In genomic region chr10:86117051-86117450, GRCh38 we compare ENCODE assay signal across 15 cellular contexts.
DNase-seq lines count a peak whose midpoint lies in the region; ATAC-seq, FAIRE-seq and TF ChIP-seq lines count a peak whose summit lies in the region.
"Had no signal": no experiment of that assay in that cellular context is flagged by ENCODE, and none has a peak within 500 bp of the region (broad histone marks: within the 10 kb centered on the region; RNA-seq: fewer than 3 reads in every experiment).

No MANE protein-coding gene starts in this region.

- H3K18ac ChIP-seq in H1 (ENCODE audit: extremely low read depth, low read length), result no peak overlapping the region

- H2BK20ac ChIP-seq in H1 (ENCODE audit: low read length), result no peak overlapping the region

- intact Hi-C loops in HepG2 (cut with micrococcal nuclease; ENCODE audit: unreplicated experiment), result loop anchor here (1.0 kb wide), 1 partner anchor 15 kb away; no protein-coding TSS in a partner anchor
- intact Hi-C loops in right lobe of liver (cut with DNase I), result no loop called here

- no peak overlapping the region for H4K5ac ChIP-seq in H1 (ENCODE audit: insufficient read length, low read depth, low read length)

- FAIRE-seq in HepG2 (lab: Jason Lieb, UNC) (no peak), H1 (lab: Jason Lieb, UNC) (no peak)

- no peaks in the 10 kb centered on the region for H3F3A ChIP-seq in MM.1S (ENCODE audit: insufficient read depth, low read length)

- no peak overlapping the region for H3K4ac ChIP-seq in H1 (replicated peaks; ENCODE audit: insufficient read length, low read depth, low read length)

- H4K20me1 ChIP-seq in HepG2 (ENCODE audit: insufficient read depth, low read length), result no peaks in the 10 kb centered on the region
- H4K20me1 ChIP-seq in H1 (replicated peaks in 1 of 2; ENCODE audit: control insufficient read depth in 1 of 2, insufficient read depth in 2 of 2, low read length in 2 of 2), result peaks cover 0 to 6% of the 10 kb centered on the region in 2 experiments
- no peaks in the 10 kb centered on the region for H4K20me1 ChIP-seq in MM.1S (ENCODE audit: insufficient read depth, low read length)
- H4K20me1 ChIP-seq: BLaER1 treated with 17β-estradiol and CSF1 and Interleukin-3, amounts not matched to agents 10 nM and 100 nM had no signal

- H2AK5ac ChIP-seq in H1 (ENCODE audit: low read depth, low read length), result peak overlapping the region; percentile 70; the same call in 1 of the 2 replicates

- no peaks in the 10 kb centered on the region for H3K4me1 ChIP-seq in HepG2 (ENCODE audit: insufficient read depth, low read length)
- H3K4me1 ChIP-seq in right lobe of liver, result no peaks in the 10 kb centered on the region
- no peaks in the 10 kb centered on the region for H3K4me1 ChIP-seq in H1 (replicated peaks in 1 of 4; ENCODE audit: control insufficient read depth in 3 of 4, insufficient read depth in 4 of 4, low read length in 3 of 4)
- no peaks in the 10 kb centered on the region for H3K4me1 ChIP-seq in MM.1S (ENCODE audit: low read length)
- no peaks in the 10 kb centered on the region for H3K4me1 ChIP-seq in right atrium auricular region

- DNase-seq in HepG2 (ENCODE audit: low spot score) (no peak), right lobe of liver (no peak), H1 (ENCODE audit: low read depth in 1 of 2, low spot score in 2 of 2) (no peak), type B pancreatic cell (ENCODE audit: extremely low spot score, unreplicated experiment) (peak; percentile 16), MM.1S (no peak), right atrium auricular region (ENCODE audit: low spot score) (no peak)
- DNase-seq: Calu3; CD8-positive, alpha-beta T cell; DMS79 treated with DMSO at 0.1 percent for 48 hours; GF-D8; HCEC 1CT; HFFc6 had no signal

- H3K56ac ChIP-seq in H1 (replicated peaks; ENCODE audit: insufficient read length, low read depth, low read length), result peak overlapping the region; percentile 77

- H3K9ac ChIP-seq in HepG2 (ENCODE audit: insufficient read depth, low read depth, low read length), result no peak overlapping the region
- H3K9ac ChIP-seq in H1 (replicated peaks in 1 of 4; ENCODE audit: extremely low read depth in 1 of 4, low read depth in 3 of 4, low read length in 3 of 4), result no peak overlapping the region
- no peak overlapping the region for H3K9ac ChIP-seq in MM.1S (ENCODE audit: low read length)
- H3K9ac ChIP-seq: BLaER1 treated with 17β-estradiol and CSF1 and Interleukin-3, amounts not matched to agents 10 nM and 100 nM had no signal

- no peak overlapping the region for H4K91ac ChIP-seq in H1 (replicated peaks; ENCODE audit: insufficient read length, low read length)

- no peak overlapping the region for H3K23ac ChIP-seq in H1 (ENCODE audit: insufficient read length)

- no peak overlapping the region for H2BK120ac ChIP-seq in H1 (replicated peaks; ENCODE audit: low read depth, low read length)

- no peak overlapping the region for H3K4me3 Mint-ChIP-seq in type B pancreatic cell
- H3K4me3 Mint-ChIP-seq: B cell; CD8-positive, alpha-beta T cell; HFFc6 had no signal

- CTCF ChIA-PET in HepG2 (lab: Yijun Ruan, JAX; ENCODE audit: low intra/inter-chr PET ratio, low total read pairs), result no interaction called here
- CTCF ChIA-PET in H1 (lab: Charles Lee; ENCODE audit: partially characterized antibody), result no interaction called here

- no peak overlapping the region for H3K27ac Mint-ChIP-seq in type B pancreatic cell
- H3K27ac Mint-ChIP-seq: B cell; CD8-positive, alpha-beta T cell; HFFc6 had no signal

- no peak overlapping the region for H2AFZ ChIP-seq in HepG2 (ENCODE audit: low read length)
- H2AFZ ChIP-seq in H1 (ENCODE audit: low read length), result no peak overlapping the region
- no peak overlapping the region for H2AFZ ChIP-seq in MM.1S (ENCODE audit: low read length)

- no peak overlapping the region for H3K4me2 ChIP-seq in HepG2 (ENCODE audit: low read depth, low read length)
- H3K4me2 ChIP-seq in H1 (ENCODE audit: insufficient read depth in 1 of 2, low read depth in 2 of 2, low read length in 2 of 2), result no peak overlapping the region
- H3K4me2 ChIP-seq in MM.1S (ENCODE audit: low read depth, low read length), result no peak overlapping the region
- H3K4me2 ChIP-seq: BLaER1 treated with 17β-estradiol and CSF1 and Interleukin-3, amounts not matched to agents 10 nM and 100 nM had no signal

- H3K27ac ChIP-seq in HepG2 (ENCODE audit: extremely low read length, insufficient read depth, low read length) (no peak overlapping the region), right lobe of liver (no peak overlapping the region), H1 (ENCODE audit: low read depth, low read length) (no peak overlapping the region), MM.1S (ENCODE audit: low read length) (no peak overlapping the region), right atrium auricular region (no peak overlapping the region)
- H3K27ac ChIP-seq: BLaER1 treated with 17β-estradiol and CSF1 and Interleukin-3, amounts not matched to agents 10 nM and 100 nM; HL-60 had no signal

- ATAC-seq in HepG2, result no peak
- ATAC-seq in right lobe of liver, result no peak
- ATAC-seq: CD8-positive, alpha-beta T cell had no signal

- TF ChIP-seq RAD21 in HepG2 (CRISPR knock-in tag; IDR thresholded peaks at IDR 0.05), result no peak
- TF ChIP-seq RAD21 in H1 (IDR thresholded peaks at IDR 0.05 in 1 of 2, conservative IDR thresholded peaks at IDR 0.05 in 1 of 2; ENCODE audit: low read depth in 2 of 2, low read length in 2 of 2), result no peak

- H2BK15ac ChIP-seq in H1 (ENCODE audit: low read length), result no peak overlapping the region

- H3K36me3 ChIP-seq in HepG2 (replicated peaks in 1 of 2; ENCODE audit: control insufficient read depth in 1 of 2, insufficient read depth in 2 of 2, low read length in 2 of 2) (no peaks in the 10 kb centered on the region), right lobe of liver (no peaks in the 10 kb centered on the region), H1 (ENCODE audit: control insufficient read depth in 2 of 4, insufficient read depth in 4 of 4, low read length in 3 of 4) (no peaks in the 10 kb centered on the region), MM.1S (replicated peaks; ENCODE audit: insufficient read depth, low read length) (no peaks in the 10 kb centered on the region), right atrium auricular region (no peaks in the 10 kb centered on the region)
- H3K36me3 ChIP-seq: BLaER1 treated with 17β-estradiol and CSF1 and Interleukin-3, amounts not matched to agents 10 nM and 100 nM had no signal

- no peaks in the 10 kb centered on the region for H3K79me1 ChIP-seq in H1 (ENCODE audit: low read depth, low read length)

- POLR2A ChIA-PET in HepG2 (lab: Yijun Ruan, JAX), result no interaction called here
- POLR2A ChIA-PET in H1 (lab: Charles Lee; ENCODE audit: partially characterized antibody), result no interaction called here

- TF ChIP-seq CTCF in HepG2 (CRISPR knock-in tag; IDR thresholded peaks at IDR 0.05) (no peak), right lobe of liver (IDR thresholded peaks at IDR 0.05) (no peak), H1 (IDR thresholded peaks at IDR 0.05; ENCODE audit: control extremely low read depth in 1 of 3, insufficient read depth in 1 of 3, low read depth in 1 of 3, low read length in 3 of 3) (no peak), type B pancreatic cell (conservative IDR thresholded peaks at IDR 0.05) (no peak), MM.1S (IDR thresholded peaks at IDR 0.05; ENCODE audit: low read length) (no peak), right atrium auricular region (IDR thresholded peaks at IDR 0.05) (no peak)

- H3K36me3 Mint-ChIP-seq in type B pancreatic cell, result no peaks in the 10 kb centered on the region
- H3K36me3 Mint-ChIP-seq: CD8-positive, alpha-beta T cell had no signal

- no peak overlapping the region for H3K14ac ChIP-seq in H1 (ENCODE audit: insufficient read length)

- H3K79me2 ChIP-seq in HepG2 (ENCODE audit: insufficient read depth, low read length) (no peaks in the 10 kb centered on the region), H1 (ENCODE audit: control insufficient read depth in 1 of 2, insufficient read depth in 2 of 2, low read length in 2 of 2) (peaks cover 0 to 4% of the 10 kb centered on the region in 2 experiments; a peak in 1 of 4 replicates), MM.1S (ENCODE audit: low read length) (no peaks in the 10 kb centered on the region)

- H3K9me2 ChIP-seq in MM.1S (replicated peaks; ENCODE audit: insufficient read depth, low read length), result no peaks in the 10 kb centered on the region

- BruUV-seq in HepG2 (replicated peaks; lab: Mats Ljungman, UMichigan), result no TSS peak

- no peaks in the 10 kb centered on the region for H3K9me3 Mint-ChIP-seq in type B pancreatic cell
- H3K9me3 Mint-ChIP-seq: CD8-positive, alpha-beta T cell had no signal

- peaks cover 13% of the 10 kb centered on the region for H3K4me1 Mint-ChIP-seq in type B pancreatic cell (ENCODE audit: unreplicated experiment)
- H3K4me1 Mint-ChIP-seq: B cell had no signal

- no peak overlapping the region for H2BK12ac ChIP-seq in H1 (ENCODE audit: low read depth, low read length)

- peaks cover 7% of the 10 kb centered on the region for H3K27me3 Mint-ChIP-seq in type B pancreatic cell

- no peaks in the 10 kb centered on the region for H3K9me3 ChIP-seq in HepG2 (ENCODE audit: low read length)
- H3K9me3 ChIP-seq in right lobe of liver, result no peaks in the 10 kb centered on the region
- no peaks in the 10 kb centered on the region for H3K9me3 ChIP-seq in H1 (ENCODE audit: insufficient read depth in 2 of 2, low read depth in 1 of 2, low read length in 1 of 2)
- no peaks in the 10 kb centered on the region for H3K9me3 ChIP-seq in MM.1S (replicated peaks; ENCODE audit: insufficient read depth, low read length)
- H3K9me3 ChIP-seq in right atrium auricular region, result no peaks in the 10 kb centered on the region
- H3K9me3 ChIP-seq: BLaER1 treated with 17β-estradiol and CSF1 and Interleukin-3, amounts not matched to agents 10 nM and 100 nM had no signal

- in situ Hi-C loops in HepG2 (cut with HindIII; ENCODE audit: extremely low pct_ligation_motif_present, low pct_unique_long_range_greater_than_20kb), result no loop called here

- H3K27me3 ChIP-seq in HepG2 (ENCODE audit: control insufficient read depth in 1 of 2, insufficient read depth in 2 of 2, low read length in 2 of 2), result peaks cover 2 to 6% of the 10 kb centered on the region in 2 experiments; a peak in 2 of 5 replicates
- H3K27me3 ChIP-seq in right lobe of liver, result no peaks in the 10 kb centered on the region
- no peaks in the 10 kb centered on the region for H3K27me3 ChIP-seq in H1 (replicated peaks in 1 of 4; ENCODE audit: control insufficient read depth in 3 of 4, extremely low read depth in 1 of 4, insufficient read depth in 3 of 4, low read length in 3 of 4)
- no peaks in the 10 kb centered on the region for H3K27me3 ChIP-seq in MM.1S (replicated peaks; ENCODE audit: insufficient read depth, low read length)
- no peaks in the 10 kb centered on the region for H3K27me3 ChIP-seq in right atrium auricular region
- H3K27me3 ChIP-seq: BLaER1 treated with 17β-estradiol and CSF1 and Interleukin-3, amounts not matched to agents 10 nM and 100 nM had no signal

- no peak overlapping the region for H4K8ac ChIP-seq in H1 (ENCODE audit: extremely low read depth, insufficient read depth, low read length)

- H3K23me2 ChIP-seq in H1 (ENCODE audit: low read depth, low read length), result peaks cover 13% of the 10 kb centered on the region; the same call in 1 of the 2 replicates

- H3K4me3 ChIP-seq in HepG2 (replicated peaks in 1 of 3; ENCODE audit: insufficient read depth in 1 of 3, low read depth in 2 of 3, low read length in 3 of 3), result no peak overlapping the region
- no peak overlapping the region for H3K4me3 ChIP-seq in right lobe of liver
- no peak overlapping the region for H3K4me3 ChIP-seq in H1 (ENCODE audit: extremely low read depth in 1 of 4, insufficient read depth in 2 of 4, low read depth in 3 of 4, low read length in 4 of 4)
- H3K4me3 ChIP-seq in MM.1S (ENCODE audit: low read length), result no peak overlapping the region
- no peak overlapping the region for H3K4me3 ChIP-seq in right atrium auricular region
- H3K4me3 ChIP-seq: BLaER1 treated with 17β-estradiol and CSF1 and Interleukin-3, amounts not matched to agents 10 nM and 100 nM had no signal

- TF ChIP-seq EP300 in HepG2 (IDR thresholded peaks at IDR 0.05; ENCODE audit: low read depth in 2 of 2, low read length in 2 of 2) (no peak), HepG2 (CRISPR knock-in tag; IDR thresholded peaks at IDR 0.05; ENCODE audit: borderline replicate concordance) (no peak), H1 (IDR thresholded peaks at IDR 0.05; ENCODE audit: borderline replicate concordance in 1 of 2, low read depth in 2 of 2, low read length in 2 of 2) (no peak)

- no peak for TF ChIP-seq POLR2A in HepG2 (IDR thresholded peaks at IDR 0.05; ENCODE audit: insufficient read depth in 1 of 2, low read depth in 2 of 2, low read length in 2 of 2)
- TF ChIP-seq POLR2A in right lobe of liver (IDR thresholded peaks at IDR 0.05), result no peak
- no peak for TF ChIP-seq POLR2A in H1 (IDR thresholded peaks at IDR 0.05; ENCODE audit: control extremely low read depth in 1 of 2, low read depth in 2 of 2, low read length in 2 of 2)

- H2BK5ac ChIP-seq in H1 (ENCODE audit: low read depth, low read length), result no peak overlapping the region
